ENCODE assay signal across 23 cellular contexts in genomic region chr11:125327494-125328130, GRCh38.
"Had no signal": no experiment of that assay in that cellular context is flagged by ENCODE, and none has a peak within 500 bp of the region (broad histone marks: within the 10 kb centered on the region; RNA-seq: fewer than 3 reads in every experiment).

No MANE protein-coding gene starts in this region.

- H3K9me3 Mint-ChIP-seq: activated CD4-positive, alpha-beta memory T cell treated with anti-CD3 and anti-CD28 coated beads, Interleukin-2, amount 10 ng/mL, durations not matched to agents 7 days and 5 days; activated T-cell treated with anti-CD3 and anti-CD28 coated beads, Interleukin-2, amount 50 U/mL, for 4 hours; activated T-helper 17 cell treated with anti-CD3 and anti-CD28 coated beads, Interleukin-2, amount 50 U/mL, for 72 hours; memory B cell; T-cell; T-helper 2 cell treated with Interferon-gamma antibody and Interleukin-4, amounts not matched to agents 5 μg/mL and 100 μg/mL, for 36 hours had no signal

- H3K4me1 ChIP-seq: gastroesophageal sphincter, testis, transverse colon had no signal

- DNase-seq: activated CD4-positive, alpha-beta memory T cell treated with anti-CD3 and anti-CD28 coated beads, Interleukin-2, amount 10 ng/mL, durations not matched to agents 7 days and 5 days; activated CD4-positive, alpha-beta T cell treated with anti-CD3 and anti-CD28 coated beads for 48 hours; activated CD8-positive, alpha-beta memory T cell treated with anti-CD3 and anti-CD28 coated beads, Interleukin-2, amount 50 U/mL, for 48 hours; activated gamma-delta T cell treated with Interleukin-2 at 50 U/mL for 16 hours; activated naive CD4-positive, alpha-beta T cell treated with anti-CD3 and anti-CD28 coated beads, Interleukin-2, amount 50 U/mL, for 16 hours; activated T-cell treated with anti-CD3 and anti-CD28 coated beads, Interleukin-2, amount 50 U/mL, for 4 hours; amniotic stem cell; cortex of kidney; kidney; left colon; naive B cell; right cardiac atrium; stimulated activated CD4-positive, alpha-beta T cell treated with anti-CD3 and anti-CD28 coated beads, Interleukin-15, amount 100 ng/mL, for 24 hours; stimulated activated CD4-positive, alpha-beta T cell treated with anti-CD3 and anti-CD28 coated beads, Interleukin-2, amount 100 ng/mL, for 24 hours; stimulated activated naive CD4-positive, alpha-beta T cell treated with Interleukin-2 at 50 U/mL for 16 hours; T-cell; testis; transverse colon had no signal

- H3K36me3 ChIP-seq: transverse colon had no signal

- H3K36me3 Mint-ChIP-seq: memory B cell, naive B cell, T-cell had no signal

- H3K4me1 Mint-ChIP-seq: activated CD4-positive, alpha-beta memory T cell treated with anti-CD3 and anti-CD28 coated beads, Interleukin-2, amount 10 ng/mL, durations not matched to agents 7 days and 5 days; activated T-helper 17 cell treated with anti-CD3 and anti-CD28 coated beads, Interleukin-2, amount 50 U/mL, for 72 hours; memory B cell; naive B cell had no signal

- ATAC-seq: activated T-cell treated with anti-CD3 and anti-CD28 coated beads, Interleukin-2, amount 50 U/mL, for 4 hours; activated T-helper 17 cell treated with anti-CD3 and anti-CD28 coated beads, Interleukin-2, amount 50 U/mL, for 72 hours; gastroesophageal sphincter; left colon; right cardiac atrium; T-cell had no signal

- H3K27ac ChIP-seq: gastroesophageal sphincter, hepatocyte, testis, transverse colon had no signal

- H3K9me3 ChIP-seq: gastroesophageal sphincter, testis, transverse colon had no signal

- H3K27ac Mint-ChIP-seq: activated CD4-positive, alpha-beta memory T cell treated with anti-CD3 and anti-CD28 coated beads, Interleukin-2, amount 10 ng/mL, durations not matched to agents 7 days and 5 days; activated T-helper 17 cell treated with anti-CD3 and anti-CD28 coated beads, Interleukin-2, amount 50 U/mL, for 72 hours; memory B cell; naive B cell; T-cell; T-helper 2 cell treated with Interferon-gamma antibody and Interleukin-4, amounts not matched to agents 5 μg/mL and 100 μg/mL, for 36 hours had no signal

- H3K4me3 ChIP-seq: gastroesophageal sphincter, hepatocyte, testis, transverse colon had no signal

- H3K4me3 Mint-ChIP-seq: activated CD4-positive, alpha-beta memory T cell treated with anti-CD3 and anti-CD28 coated beads, Interleukin-2, amount 10 ng/mL, durations not matched to agents 7 days and 5 days; activated T-cell treated with anti-CD3 and anti-CD28 coated beads, Interleukin-2, amount 50 U/mL, for 4 hours; activated T-helper 17 cell treated with anti-CD3 and anti-CD28 coated beads, Interleukin-2, amount 50 U/mL, for 72 hours; memory B cell; naive B cell; T-cell; T-helper 2 cell treated with Interferon-gamma antibody and Interleukin-4, amounts not matched to agents 5 μg/mL and 100 μg/mL, for 36 hours had no signal

- H3K27me3 ChIP-seq: gastroesophageal sphincter, hepatocyte, testis, transverse colon had no signal
